Comparison of ENCODE assay signal across 9 cellular contexts in genomic region chr4:113411496-113411938, GRCh38.
A peak's percentile ranks its signal among the peaks of the same experiment; 100 is the strongest.
DNase-seq lines count a peak whose midpoint lies in the region; ATAC-seq, FAIRE-seq and TF ChIP-seq lines count a peak whose summit lies in the region.
"Had no signal": no experiment of that assay in that cellular context is flagged by ENCODE, and none has a peak within 500 bp of the region (broad histone marks: within the 10 kb centered on the region; RNA-seq: fewer than 3 reads in every experiment).

No MANE protein-coding gene starts in this region.

- H3K9me3 ChIP-seq in A673 (ENCODE audit: low read depth, low read length, poor library complexity, severe bottlenecking): no peaks in the 10 kb centered on the region
- H3K9me3 ChIP-seq: thoracic aorta had no signal

- no peak overlapping the region for H3K4me3 ChIP-seq in A673 (ENCODE audit: low read depth, low read length, poor library complexity, severe bottlenecking)
- H3K4me3 ChIP-seq: thoracic aorta had no signal

- no peak overlapping the region for H3K27ac ChIP-seq in A673 (ENCODE audit: low read depth, low read length, poor library complexity, severe bottlenecking)
- H3K27ac ChIP-seq: thoracic aorta had no signal

- H3K27me3 ChIP-seq in A673 (replicated peaks; ENCODE audit: insufficient read depth, low read depth, low read length, poor library complexity): no peaks in the 10 kb centered on the region

- BruUV-seq in A673 (replicated peaks; lab: Mats Ljungman, UMichigan): no TSS peak

- DNase-seq in A673 (ENCODE audit: low spot score): peak; percentile 37
- peak; percentile 49 for DNase-seq in H4 (ENCODE audit: low spot score)
- DNase-seq in amniotic epithelial cell (ENCODE audit: low read depth): peak; percentile 95
- DNase-seq in NCI-H187 (lab: John Stamatoyannopoulos, UW): no peak
- DNase-seq in 8988T: no peak
- no peak for DNase-seq in central memory CD4-positive, alpha-beta T cell

- CTCF ChIA-PET in A673 (lab: Charles Lee): no interaction called here

- FAIRE-seq in islet of Langerhans (lab: Jason Lieb, UNC): peak; percentile 17

- H3K36me3 ChIP-seq in A673 (ENCODE audit: insufficient read depth, low read length, poor library complexity, severe bottlenecking): no peaks in the 10 kb centered on the region
- H3K36me3 ChIP-seq: thoracic aorta had no signal

- no peak for ATAC-seq in HG02571 (IDR thresholded peaks at IDR 0.05; ENCODE audit: unreplicated experiment)

- POLR2A ChIA-PET in A673 (lab: Charles Lee; ENCODE audit: low non-redundant PET): no interaction called here

- intact Hi-C loops in A673 (cut with micrococcal nuclease; ENCODE audit: unreplicated experiment): no loop called here

- no peak for TF ChIP-seq CTCF in A673 (conservative IDR thresholded peaks at IDR 0.05; ENCODE audit: low read depth, low read length)

- H3K4me1 ChIP-seq in A673 (ENCODE audit: insufficient read depth, low read length, poor library complexity, severe bottlenecking): no peaks in the 10 kb centered on the region

Comparison
In these comparisons a context has a peak if more than half of its experiments do, and no peak if none do; other contexts are left out.
1. DNase-seq: peak in A673 (single experiment), H4 (single experiment) and amniotic epithelial cell (single experiment); none in NCI-H187 (0 of 2), 8988T (single experiment) and central memory CD4-positive, alpha-beta T cell (single experiment).